12 cellular contexts compared by ENCODE assay signal in the genomic region with DNA sequence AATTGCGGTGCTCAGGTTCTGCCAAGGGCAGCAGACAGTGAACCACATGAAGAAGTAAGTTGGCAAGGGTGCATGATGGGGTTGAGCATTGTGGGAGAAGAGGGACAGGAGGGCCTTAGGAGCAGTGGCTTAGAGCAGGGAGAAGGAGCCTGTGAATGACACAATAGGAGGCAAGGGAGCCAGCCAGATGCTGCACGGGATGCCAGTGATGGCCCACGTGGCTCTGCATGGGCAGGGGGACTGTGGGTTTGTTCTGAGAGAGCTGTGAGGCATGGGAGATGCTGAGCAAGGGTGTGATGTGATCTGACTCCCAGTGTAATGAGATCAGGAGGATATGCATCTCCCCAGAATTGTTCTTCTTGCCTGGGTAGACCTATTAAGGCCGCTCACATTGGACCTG.
"Had no signal": no experiment of that assay in that cellular context is flagged by ENCODE, and none has a peak within 500 bp of the region (broad histone marks: within the 10 kb centered on the region; RNA-seq: fewer than 3 reads in every experiment).

No MANE protein-coding gene starts in this region.

- FAIRE-seq: kidney, urothelium cell line had no signal

- H3K27ac ChIP-seq: adrenal gland, cardiac muscle cell, right atrium auricular region, thyroid gland, VCaP had no signal

- ATAC-seq: activated naive CD4-positive, alpha-beta T cell treated with anti-CD3 and anti-CD28 coated beads, Interleukin-2, amount 50 U/mL, for 72 hours; left lobe of liver; T-helper 17 cell had no signal

- DNase-seq: activated CD4-positive, alpha-beta T cell treated with anti-CD3 and anti-CD28 coated beads for 1 hour; activated gamma-delta T cell treated with Interleukin-2 at 50 U/mL for 16 hours; adrenal gland; kidney; T-helper 17 cell; thyroid gland had no signal
